In the genomic region with DNA sequence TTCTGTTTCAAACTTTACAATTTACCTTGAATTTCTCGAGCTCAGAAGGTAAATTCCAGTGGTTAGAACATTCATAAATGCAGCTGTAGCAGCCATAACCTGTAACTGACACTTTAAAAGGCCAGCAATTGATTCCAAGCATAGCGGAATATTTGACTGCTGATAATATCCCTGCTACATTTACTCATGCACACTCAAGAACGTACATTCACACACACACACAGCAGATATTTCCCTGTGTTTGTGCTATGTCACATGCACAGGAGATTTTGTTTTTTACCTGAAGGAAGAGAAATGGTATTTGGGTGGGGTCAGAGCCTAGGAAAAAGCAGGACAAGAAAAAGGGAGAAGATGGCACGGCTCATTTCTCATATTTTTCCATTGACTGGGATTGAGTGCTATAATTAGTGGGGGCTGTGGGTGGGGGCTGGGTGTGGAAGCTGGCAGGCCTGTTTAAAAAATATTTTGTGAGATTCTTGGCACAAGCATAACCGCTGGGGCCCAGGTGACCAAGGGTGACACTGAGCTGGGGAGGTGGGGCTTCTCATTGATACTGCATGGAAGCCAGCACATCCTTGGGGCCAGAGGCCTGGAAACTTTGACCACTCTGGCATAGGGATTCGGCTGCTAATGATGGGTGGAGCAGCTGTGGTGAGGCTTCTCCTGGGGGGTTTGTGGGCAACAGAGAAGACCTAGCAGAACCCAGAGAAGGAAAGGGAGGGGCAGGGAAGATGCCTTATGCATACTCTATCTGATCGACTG, we compare ENCODE assay signal across 37 cellular contexts.
"Had no signal": no experiment of that assay in that cellular context is flagged by ENCODE, and none has a peak within 500 bp of the region (broad histone marks: within the 10 kb centered on the region; RNA-seq: fewer than 3 reads in every experiment).

No MANE protein-coding gene starts in this region.

- H3K4me1 ChIP-seq: ascending aorta had no signal

- H3K4me3 Mint-ChIP-seq: activated B cell treated with CpG ODN at 0.5 μM for 24 hours; activated CD4-positive, alpha-beta T cell treated with anti-CD3 and anti-CD28 coated beads, Interleukin-2, amount 10 ng/mL, durations not matched to agents 24 days and 14 days; activated CD8-positive, alpha-beta T cell treated with anti-CD3 and anti-CD28 coated beads for 36 hours; activated naive CD4-positive, alpha-beta T cell treated with anti-CD3 and anti-CD28 coated beads for 36 hours; activated naive CD8-positive, alpha-beta T cell treated with anti-CD3 and anti-CD28 coated beads, Interleukin-2, amount 10 ng/mL, durations not matched to agents 7 days and 5 days; activated naive CD8-positive, alpha-beta T cell treated with anti-CD3 and anti-CD28 coated beads, Interleukin-2, amount 50 U/mL, for 24 hours; activated T-cell treated with anti-CD3 and anti-CD28 coated beads, Interleukin-2, amount 50 U/mL, for 4 hours; activated T-cell treated with anti-CD3 and anti-CD28 coated beads, Interleukin-2, amount 50 U/mL, for 72 hours; activated T-helper 1 cell treated with anti-CD3 and anti-CD28 coated beads, Interleukin-12 subunit alpha, Interleukin-12 subunit beta, Interleukin-2, Interleukin-4 antibody, amounts not matched to agents 30 ng/mL and 10 ng/mL and 1 ng/mL, durations not matched to agents 14 hours and 24 hours and 36 hours; activated T-helper 17 cell treated with anti-CD3 and anti-CD28 coated beads, Interleukin-2, amount 50 U/mL, for 72 hours; brain; central memory CD8-positive, alpha-beta T cell; T-helper 1 cell treated with Interleukin-12 subunit alpha and Interleukin-12 subunit beta and Interleukin-4 antibody, amounts not matched to agents 30 μg/mL and 1 μg/mL, for 36 hours; T-helper 2 cell treated with Interferon-gamma antibody and Interleukin-4, amounts not matched to agents 5 μg/mL and 100 μg/mL, for 36 hours had no signal

- H3K36me3 ChIP-seq: ascending aorta, cardiac muscle cell had no signal

- H3K27ac ChIP-seq: ascending aorta, cardiac muscle cell, VCaP had no signal

- DNase-seq: activated B cell treated with CpG ODN at 0.5 μM for 24 hours; activated CD4-positive, alpha-beta T cell treated with anti-CD3 and anti-CD28 coated beads for 4 hours; activated CD4-positive, alpha-beta T cell treated with anti-CD3 and anti-CD28 coated beads, Interleukin-2, amount 10 ng/mL, durations not matched to agents 24 days and 14 days; activated CD4-positive, alpha-beta T cell treated with anti-CD3 and anti-CD28 coated beads, Interleukin-2, amount 50 U/mL, for 1 hour; activated CD4-positive, alpha-beta T cell treated with anti-CD3 and anti-CD28 coated beads, Interleukin-2, amount 50 U/mL, for 4 hours; activated CD4-positive, CD25-positive, alpha-beta regulatory T cell treated with anti-CD3 and anti-CD28 coated beads, Interleukin-2, amount 50 U/mL, for 72 hours; activated CD8-positive, alpha-beta memory T cell treated with anti-CD3 and anti-CD28 coated beads, Interleukin-2, amount 50 U/mL, for 4 hours; activated CD8-positive, alpha-beta T cell treated with anti-CD3 and anti-CD28 coated beads for 36 hours; activated effector memory CD4-positive, alpha-beta T cell treated with anti-CD3 and anti-CD28 coated beads, Interleukin-2, amount 50 U/mL, for 16 hours; activated gamma-delta T cell treated with Interleukin-2 at 50 U/mL for 16 hours; activated naive CD4-positive, alpha-beta T cell; activated naive CD4-positive, alpha-beta T cell treated with anti-CD3 and anti-CD28 coated beads for 36 hours; activated naive CD4-positive, alpha-beta T cell treated with anti-CD3 and anti-CD28 coated beads, Interleukin-2, amount 50 U/mL, for 16 hours; activated naive CD8-positive, alpha-beta T cell treated with anti-CD3 and anti-CD28 coated beads, Interleukin-2, amount 10 ng/mL, durations not matched to agents 7 days and 5 days; activated naive CD8-positive, alpha-beta T cell treated with anti-CD3 and anti-CD28 coated beads, Interleukin-2, amount 50 U/mL, for 24 hours; activated T-cell treated with anti-CD3 and anti-CD28 coated beads for 4 hours; activated T-cell treated with anti-CD3 and anti-CD28 coated beads, Interleukin-2, amount 50 U/mL, for 1 hour; activated T-cell treated with anti-CD3 and anti-CD28 coated beads, Interleukin-2, amount 50 U/mL, for 4 hours; activated T-cell treated with anti-CD3 and anti-CD28 coated beads, Interleukin-2, amount 50 U/mL, for 72 hours; amygdala; anterior cingulate cortex; caudate nucleus; cerebellar nuclear complex; SW 1271; T-helper 1 cell; T-helper 2 cell; T-helper 9 cell had no signal

- H3K27me3 ChIP-seq: ascending aorta, cardiac muscle cell had no signal

- H3K4me1 Mint-ChIP-seq: activated B cell treated with CpG ODN at 0.5 μM for 24 hours; activated CD4-positive, alpha-beta T cell treated with anti-CD3 and anti-CD28 coated beads, Interleukin-2, amount 10 ng/mL, durations not matched to agents 24 days and 14 days; activated naive CD8-positive, alpha-beta T cell treated with anti-CD3 and anti-CD28 coated beads, Interleukin-2, amount 10 ng/mL, durations not matched to agents 7 days and 5 days; activated naive CD8-positive, alpha-beta T cell treated with anti-CD3 and anti-CD28 coated beads, Interleukin-2, amount 50 U/mL, for 24 hours; activated T-helper 17 cell treated with anti-CD3 and anti-CD28 coated beads, Interleukin-2, amount 50 U/mL, for 72 hours; brain; central memory CD8-positive, alpha-beta T cell had no signal

- ATAC-seq: activated CD8-positive, alpha-beta T cell treated with anti-CD3 and anti-CD28 coated beads for 36 hours; activated naive CD4-positive, alpha-beta T cell treated with anti-CD3 and anti-CD28 coated beads, Interleukin-2, amount 50 U/mL, for 72 hours; activated naive CD8-positive, alpha-beta T cell treated with anti-CD3 and anti-CD28 coated beads, Interleukin-2, amount 50 U/mL, for 24 hours; activated T-cell treated with anti-CD3 and anti-CD28 coated beads, Interleukin-2, amount 50 U/mL, for 4 hours; activated T-cell treated with anti-CD3 and anti-CD28 coated beads, Interleukin-2, amount 50 U/mL, for 72 hours; activated T-helper 17 cell treated with anti-CD3 and anti-CD28 coated beads, Interleukin-2, amount 50 U/mL, for 72 hours had no signal

- H3K9me3 ChIP-seq: ascending aorta had no signal

- H3K27me3 Mint-ChIP-seq: activated CD8-positive, alpha-beta T cell treated with anti-CD3 and anti-CD28 coated beads for 36 hours; activated naive CD8-positive, alpha-beta T cell treated with anti-CD3 and anti-CD28 coated beads, Interleukin-2, amount 10 ng/mL, durations not matched to agents 7 days and 5 days; central memory CD8-positive, alpha-beta T cell had no signal

- H3K9me3 Mint-ChIP-seq: activated B cell treated with CpG ODN at 0.5 μM for 24 hours; activated CD8-positive, alpha-beta T cell treated with anti-CD3 and anti-CD28 coated beads for 36 hours; activated naive CD4-positive, alpha-beta T cell treated with anti-CD3 and anti-CD28 coated beads for 36 hours; activated naive CD8-positive, alpha-beta T cell treated with anti-CD3 and anti-CD28 coated beads, Interleukin-2, amount 10 ng/mL, durations not matched to agents 7 days and 5 days; activated T-cell treated with anti-CD3 and anti-CD28 coated beads, Interleukin-2, amount 50 U/mL, for 4 hours; activated T-helper 1 cell treated with anti-CD3 and anti-CD28 coated beads, Interleukin-12 subunit alpha, Interleukin-12 subunit beta, Interleukin-2, Interleukin-4 antibody, amounts not matched to agents 30 ng/mL and 10 ng/mL and 1 ng/mL, durations not matched to agents 14 hours and 24 hours and 36 hours; activated T-helper 17 cell treated with anti-CD3 and anti-CD28 coated beads, Interleukin-2, amount 50 U/mL, for 72 hours; central memory CD8-positive, alpha-beta T cell; T-helper 1 cell treated with Interleukin-12 subunit alpha and Interleukin-12 subunit beta and Interleukin-4 antibody, amounts not matched to agents 30 μg/mL and 1 μg/mL, for 36 hours had no signal

- H3K4me3 ChIP-seq: ascending aorta, cardiac muscle cell had no signal

- H3K27ac Mint-ChIP-seq: activated B cell treated with CpG ODN at 0.5 μM for 24 hours; activated CD4-positive, alpha-beta T cell treated with anti-CD3 and anti-CD28 coated beads, Interleukin-2, amount 10 ng/mL, durations not matched to agents 24 days and 14 days; activated CD8-positive, alpha-beta T cell treated with anti-CD3 and anti-CD28 coated beads for 36 hours; activated naive CD4-positive, alpha-beta T cell treated with anti-CD3 and anti-CD28 coated beads for 36 hours; activated naive CD4-positive, alpha-beta T cell treated with anti-CD3 and anti-CD28 coated beads, Interleukin-2, amount 50 U/mL, for 72 hours; activated naive CD8-positive, alpha-beta T cell treated with anti-CD3 and anti-CD28 coated beads, Interleukin-2, amount 10 ng/mL, durations not matched to agents 7 days and 5 days; activated naive CD8-positive, alpha-beta T cell treated with anti-CD3 and anti-CD28 coated beads, Interleukin-2, amount 50 U/mL, for 24 hours; activated T-cell treated with anti-CD3 and anti-CD28 coated beads, Interleukin-2, amount 50 U/mL, for 72 hours; activated T-helper 1 cell treated with anti-CD3 and anti-CD28 coated beads, Interleukin-12 subunit alpha, Interleukin-12 subunit beta, Interleukin-2, Interleukin-4 antibody, amounts not matched to agents 30 ng/mL and 10 ng/mL and 1 ng/mL, durations not matched to agents 14 hours and 24 hours and 36 hours; activated T-helper 17 cell treated with anti-CD3 and anti-CD28 coated beads, Interleukin-2, amount 50 U/mL, for 72 hours; brain; T-helper 1 cell treated with Interleukin-12 subunit alpha and Interleukin-12 subunit beta and Interleukin-4 antibody, amounts not matched to agents 30 μg/mL and 1 μg/mL, for 36 hours; T-helper 2 cell treated with Interferon-gamma antibody and Interleukin-4, amounts not matched to agents 5 μg/mL and 100 μg/mL, for 36 hours had no signal

- H3K36me3 Mint-ChIP-seq: activated naive CD8-positive, alpha-beta T cell treated with anti-CD3 and anti-CD28 coated beads, Interleukin-2, amount 10 ng/mL, durations not matched to agents 7 days and 5 days; brain had no signal
